In the genomic region with DNA sequence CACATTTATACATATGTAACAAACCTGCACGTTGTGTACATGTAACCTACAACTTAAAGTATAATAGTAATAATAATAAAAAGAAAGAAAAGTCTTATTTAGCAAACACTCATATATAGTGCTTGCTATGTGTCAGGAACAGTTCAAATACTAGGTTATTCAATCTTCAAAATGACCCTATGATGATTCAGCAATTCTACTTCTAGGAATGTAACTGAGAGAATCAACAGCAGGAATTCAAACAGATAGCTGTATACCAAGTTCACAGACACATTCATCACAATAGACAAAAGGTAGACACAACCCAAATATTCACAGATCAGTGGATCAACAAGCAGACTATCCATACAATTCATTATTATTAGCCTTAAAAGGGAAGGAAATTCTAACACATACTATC, we compare ENCODE assay signal across 18 cellular contexts.
DNase-seq lines count a peak whose midpoint lies in the region; ATAC-seq, FAIRE-seq and TF ChIP-seq lines count a peak whose summit lies in the region.
"Had no signal": no experiment of that assay in that cellular context is flagged by ENCODE, and none has a peak within 500 bp of the region (broad histone marks: within the 10 kb centered on the region; RNA-seq: fewer than 3 reads in every experiment).

No MANE protein-coding gene starts in this region.

- H2BK120ac ChIP-seq in IMR-90 (ENCODE audit: low read depth, low read length) = no peak overlapping the region

- H3K4me3 ChIP-seq in A549 = no peak overlapping the region
- no peak overlapping the region for H3K4me3 ChIP-seq in IMR-90 (ENCODE audit: insufficient read depth, low read depth, low read length)
- H3K4me3 ChIP-seq in thyroid gland (replicated peaks in 1 of 3) = no peak overlapping the region
- H3K4me3 ChIP-seq: GM12878, GM23248 had no signal

- H3K18ac ChIP-seq in IMR-90 (ENCODE audit: low read depth, low read length) = no peak overlapping the region

- TF ChIP-seq POLR2A in A549 (IDR thresholded peaks at IDR 0.05; ENCODE audit: low read length) = no peak
- no peak for TF ChIP-seq POLR2A in IMR-90 (IDR thresholded peaks at IDR 0.05; ENCODE audit: low read depth, low read length)
- TF ChIP-seq POLR2A in thyroid gland (IDR thresholded peaks at IDR 0.05) = no peak

- DNase-seq in A549 (ENCODE audit: low read depth in 1 of 2, low spot score in 1 of 2) (no peak), IMR-90 (no peak), epithelial cell of prostate (ENCODE audit: low read depth, low spot score) (no peak), thyroid gland (no peak), HK-2 (ENCODE audit: unreplicated experiment) (no peak), left lobe of liver (ENCODE audit: low spot score) (no peak), NAMALWA (ENCODE audit: low spot score) (no peak)
- DNase-seq: BE2C; Caco-2; CD4-positive, alpha-beta memory T cell; DMS79; GM23248 had no signal

- no peak overlapping the region for H2AK5ac ChIP-seq in IMR-90 (ENCODE audit: low read depth, low read length)

- no peak overlapping the region for H4K5ac ChIP-seq in IMR-90 (ENCODE audit: low read depth, low read length)

- H3K36me3 ChIP-seq in IMR-90 (ENCODE audit: control insufficient read depth, insufficient read depth, low read length) = no peaks in the 10 kb centered on the region
- no peaks in the 10 kb centered on the region for H3K36me3 ChIP-seq in thyroid gland
- H3K36me3 ChIP-seq: BE2C had no signal

- H2BK15ac ChIP-seq in IMR-90 (ENCODE audit: low read depth, low read length) = no peak overlapping the region

- H3K56ac ChIP-seq in IMR-90 (ENCODE audit: extremely low read depth, insufficient read depth, low read length) = no peak overlapping the region

- BruUV-seq in IMR-90 (replicated peaks; lab: Mats Ljungman, UMichigan) = no TSS peak

- H4K8ac ChIP-seq in IMR-90 (ENCODE audit: low read depth in 2 of 2, low read length in 2 of 2) = no peak overlapping the region

- H4K20me1 ChIP-seq in IMR-90 (ENCODE audit: insufficient read depth, low read length) = no peaks in the 10 kb centered on the region

- TF ChIP-seq RAD21 in A549 (conservative IDR thresholded peaks at IDR 0.05 in 1 of 2, IDR thresholded peaks at IDR 0.05 in 1 of 2) = no peak
- TF ChIP-seq RAD21 in IMR-90 (IDR thresholded peaks at IDR 0.05; ENCODE audit: low read length) = no peak

- no peaks in the 10 kb centered on the region for H3K27me3 ChIP-seq in IMR-90 (ENCODE audit: control insufficient read depth, insufficient read depth, low read length)
- H3K27me3 ChIP-seq in thyroid gland = no peaks in the 10 kb centered on the region
- H3K27me3 ChIP-seq: BE2C had no signal

- H2BK5ac ChIP-seq in IMR-90 (ENCODE audit: low read depth, low read length, poor library complexity, severe bottlenecking) = no peak overlapping the region

- H3K14ac ChIP-seq in IMR-90 (replicated peaks; ENCODE audit: low read depth, low read length) = no peak overlapping the region

- H3K79me1 ChIP-seq in IMR-90 (ENCODE audit: low read depth in 1 of 2, low read length in 2 of 2) = no peaks in the 10 kb centered on the region

- H3K27ac ChIP-seq in A549 (no peak overlapping the region), IMR-90 (ENCODE audit: insufficient read depth, low read length) (no peak overlapping the region), epithelial cell of prostate (peak overlapping the region; percentile 84), thyroid gland (peak overlapping the region; percentile 74 to 76 (median 76))
- H3K27ac ChIP-seq: C4-2B, GM23248 had no signal

- dilution Hi-C loops in IMR-90 (cut with HindIII; ENCODE audit: low sequenced_read_pairs, unreplicated experiment) = no loop called here

- H3K4me1 ChIP-seq in A549 (no peaks in the 10 kb centered on the region), IMR-90 (ENCODE audit: control insufficient read depth, insufficient read depth, low read length) (no peaks in the 10 kb centered on the region), thyroid gland (peaks cover 36 to 41% of the 10 kb centered on the region in 2 donors)
- H3K4me1 ChIP-seq: BE2C had no signal

- no peaks in the 10 kb centered on the region for H3K9me3 ChIP-seq in A549
- H3K9me3 ChIP-seq in IMR-90 (ENCODE audit: control insufficient read depth, insufficient read depth, low read length) = no peaks in the 10 kb centered on the region
- H3K9me3 ChIP-seq in thyroid gland = no peaks in the 10 kb centered on the region
- H3K9me3 ChIP-seq: BE2C, Caco-2 had no signal

- no peak overlapping the region for H3K4ac ChIP-seq in IMR-90 (ENCODE audit: low read depth, low read length)

- WGBS in A549 (ENCODE audit: missing lambda C conversion rate) = 0% methylated on average over 1 of the region's 1 CpG
- no CpG with 5 or more reads among the region's 1 CpG for WGBS in IMR-90 (ENCODE audit: extremely low coverage in 2 of 2, insufficient read length in 1 of 2), 2 experiments
- WGBS in thyroid gland, 2 donors = 75 to 93% methylated on average over 1 of the region's 1 CpG

- H3K23ac ChIP-seq in IMR-90 (ENCODE audit: low read depth, low read length) = no peak overlapping the region

- H2AFZ ChIP-seq in IMR-90 (replicated peaks; ENCODE audit: low read length, poor library complexity) = no peak overlapping the region
- H2AFZ ChIP-seq: GM23248 had no signal

- CTCF ChIA-PET in A549 (lab: Yijun Ruan, JAX) (interaction anchor here (0.6 to 0.8 kb wide), 2 partner anchors 11 kb away, joined by 3 read pairs; no protein-coding TSS in a partner anchor), IMR-90 (lab: Yijun Ruan, JAX) (no interaction called here)

- ATAC-seq in A549 (no peak), IMR-90 (ENCODE audit: low read depth) (no peak), left lobe of liver (no peak)
- ATAC-seq: GM12878, HCT116 had no signal

- POLR2A ChIA-PET in A549 (lab: Yijun Ruan, JAX) (no interaction called here), IMR-90 (lab: Charles Lee; ENCODE audit: unreplicated experiment) (no interaction called here)

- no peak overlapping the region for H3K4me2 ChIP-seq in A549
- no peak overlapping the region for H3K4me2 ChIP-seq in IMR-90 (ENCODE audit: low read depth, low read length)

- TF ChIP-seq CTCF in A549 (IDR thresholded peaks at IDR 0.05) (no peak), IMR-90 (conservative IDR thresholded peaks at IDR 0.05; ENCODE audit: low read depth, low read length) (no peak), thyroid gland (IDR thresholded peaks at IDR 0.05) (no peak)

- no peak overlapping the region for H4K91ac ChIP-seq in IMR-90 (ENCODE audit: insufficient read depth, low read depth, low read length)

- H2AK9ac ChIP-seq in IMR-90 (replicated peaks; ENCODE audit: low read depth, low read length, poor library complexity) = no peak overlapping the region

- FAIRE-seq in A549 (lab: Jason Lieb, UNC) = no peak
- FAIRE-seq: A204.1, GM12878, GM18507, H54 had no signal

- intact Hi-C loops in IMR-90 (cut with micrococcal nuclease) (no loop called here), thyroid gland (cut with DNase I) (no loop called here)

- in situ Hi-C loops in IMR-90 (cut with MboI; ENCODE audit: low sequenced_read_pairs) = no loop called here

- H3K9me1 ChIP-seq in IMR-90 (ENCODE audit: insufficient read depth, low read length) = no peaks in the 10 kb centered on the region

- no peak for TF ChIP-seq EP300 in A549 (IDR thresholded peaks at IDR 0.05)

- no peak overlapping the region for H3K9ac ChIP-seq in IMR-90 (ENCODE audit: low read depth, low read length)
- H3K9ac ChIP-seq: GM23248 had no signal

- no peak overlapping the region for H2BK20ac ChIP-seq in IMR-90 (ENCODE audit: low read depth, low read length)

TF ChIP-seq in IMR-90, 13 proteins besides CTCF, POLR2A, EP300 and RAD21:
- no peak for TF ChIP-seq MXI1 (IDR thresholded peaks at IDR 0.05; ENCODE audit: borderline replicate concordance, low read depth, low read length)
- TF ChIP-seq RCOR1 (IDR thresholded peaks at IDR 0.05; ENCODE audit: insufficient replicate concordance, low read length) = no peak
- TF ChIP-seq MAFK (IDR thresholded peaks at IDR 0.05; ENCODE audit: low read depth, low read length) = peak; percentile 57; the same call in 1 of the 2 replicates
- no peak for TF ChIP-seq CEBPB (IDR thresholded peaks at IDR 0.05; ENCODE audit: low read depth, low read length)
- no peak for TF ChIP-seq CHD1 (IDR thresholded peaks at IDR 0.05; ENCODE audit: low read depth, low read length)
- no peak for TF ChIP-seq RFX5 (IDR thresholded peaks at IDR 0.05; ENCODE audit: low read depth, low read length)
- TF ChIP-seq MAZ (IDR thresholded peaks at IDR 0.05; ENCODE audit: borderline replicate concordance, low read depth, low read length) = no peak
- TF ChIP-seq, protein P1, sequence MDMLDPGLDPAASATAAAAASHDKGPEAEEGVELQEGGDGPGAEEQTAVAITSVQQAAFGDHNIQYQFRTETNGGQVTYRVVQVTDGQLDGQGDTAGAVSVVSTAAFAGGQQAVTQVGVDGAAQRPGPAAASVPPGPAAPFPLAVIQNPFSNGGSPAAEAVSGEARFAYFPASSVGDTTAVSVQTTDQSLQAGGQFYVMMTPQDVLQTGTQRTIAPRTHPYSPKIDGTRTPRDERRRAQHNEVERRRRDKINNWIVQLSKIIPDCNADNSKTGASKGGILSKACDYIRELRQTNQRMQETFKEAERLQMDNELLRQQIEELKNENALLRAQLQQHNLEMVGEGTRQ (IDR thresholded peaks at IDR 0.05; ENCODE audit: low read depth, low read length) = no peak
TF ChIP-seq in IMR-90: peak in this region for 1.

Comparison
In these comparisons a context has a peak if more than half of its experiments do, and no peak if none do; other contexts are left out.
1. H3K27ac ChIP-seq: peak in epithelial cell of prostate (single experiment) and thyroid gland (3 of 3); none in A549 (0 of 2) and IMR-90 (single experiment).